ENCODE assay signal across 11 cellular contexts in the genomic region with DNA sequence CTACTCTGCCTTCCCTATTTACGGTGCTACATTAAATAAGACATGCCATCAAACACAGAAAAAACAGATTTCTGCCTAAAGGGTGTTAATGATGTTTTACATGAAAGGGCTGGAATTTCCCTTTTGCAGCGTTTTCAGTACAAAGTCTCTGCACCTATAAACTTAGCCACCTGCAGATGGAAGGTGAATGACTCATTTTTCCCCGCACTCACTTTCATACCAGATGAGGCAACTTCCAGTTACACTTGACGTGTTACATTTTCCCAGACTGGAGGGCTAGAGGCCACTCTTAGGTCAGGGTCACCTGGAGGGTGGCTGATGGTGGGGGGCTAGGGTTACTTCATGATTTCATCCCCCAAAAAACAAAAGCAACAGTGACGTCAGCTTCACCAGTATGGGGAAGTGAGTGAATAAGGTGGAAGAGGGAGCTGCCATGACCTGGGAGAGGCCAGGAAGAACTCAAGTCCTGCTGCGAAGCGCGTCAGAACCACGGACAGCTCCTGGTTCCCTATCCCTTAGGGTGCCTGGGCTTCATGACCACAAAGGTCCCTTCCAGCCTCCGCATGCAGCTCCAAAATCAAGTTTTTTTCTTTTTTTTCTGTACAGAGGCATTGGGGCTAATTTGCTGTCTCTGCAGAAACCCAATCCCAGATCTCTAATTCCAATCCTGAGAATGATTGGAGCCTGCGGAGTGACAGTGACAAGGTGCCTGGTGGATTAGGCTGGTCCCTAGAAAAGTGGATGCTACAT.
DNase-seq lines count a peak whose midpoint lies in the region; ATAC-seq, FAIRE-seq and TF ChIP-seq lines count a peak whose summit lies in the region.
"Had no signal": no experiment of that assay in that cellular context is flagged by ENCODE, and none has a peak within 500 bp of the region (broad histone marks: within the 10 kb centered on the region; RNA-seq: fewer than 3 reads in every experiment).

No MANE protein-coding gene starts in this region.

- CTCF ChIA-PET in CD8-positive, alpha-beta T cell (lab: Charles Lee), result no interaction called here
- CTCF ChIA-PET in CD4-positive, alpha-beta T cell (lab: Charles Lee), result no interaction called here

- H3K27me3 ChIP-seq in CD8-positive, alpha-beta T cell (ENCODE audit: insufficient read depth, low read length), result no peaks in the 10 kb centered on the region
- no peaks in the 10 kb centered on the region for H3K27me3 ChIP-seq in KMS-11 (ENCODE audit: insufficient read depth, low read depth)
- no peaks in the 10 kb centered on the region for H3K27me3 ChIP-seq in CD4-positive, alpha-beta T cell (ENCODE audit: control insufficient read depth, insufficient read depth, low read length)
- H3K27me3 ChIP-seq: cardiac muscle cell had no signal

- intact Hi-C loops in CD8-positive, alpha-beta T cell (cut with DNase I, micrococcal nuclease), result no loop called here
- intact Hi-C loops in kidney (cut with DNase I), result no loop called here
- intact Hi-C loops in CD4-positive, alpha-beta T cell (cut with DNase I, micrococcal nuclease), result no loop called here

- no peaks in the 10 kb centered on the region for H3K9me3 ChIP-seq in CD8-positive, alpha-beta T cell (ENCODE audit: low read length)
- no peaks in the 10 kb centered on the region for H3K9me3 ChIP-seq in kidney (ENCODE audit: control insufficient read depth in 1 of 2, low read length in 2 of 2)
- no peaks in the 10 kb centered on the region for H3K9me3 ChIP-seq in CD4-positive, alpha-beta T cell (ENCODE audit: control insufficient read depth, low read length)

- no peaks in the 10 kb centered on the region for H3K9me3 Mint-ChIP-seq in CD8-positive, alpha-beta T cell
- no peaks in the 10 kb centered on the region for H3K9me3 Mint-ChIP-seq in CD4-positive, alpha-beta T cell

- peaks cover 5% of the 10 kb centered on the region for H3K27me3 Mint-ChIP-seq in CD8-positive, alpha-beta T cell (ENCODE audit: low read depth)
- H3K27me3 Mint-ChIP-seq in CD4-positive, alpha-beta T cell, result peaks cover 8% of the 10 kb centered on the region

- no peaks in the 10 kb centered on the region for H3K36me3 ChIP-seq in CD8-positive, alpha-beta T cell (ENCODE audit: insufficient read depth, low read length)
- H3K36me3 ChIP-seq in KMS-11 (ENCODE audit: insufficient read depth), result no peaks in the 10 kb centered on the region
- H3K36me3 ChIP-seq in kidney (ENCODE audit: control insufficient read depth in 1 of 2, insufficient read depth in 2 of 2, low read length in 2 of 2), result no peaks in the 10 kb centered on the region
- H3K36me3 ChIP-seq: cardiac muscle cell had no signal

- H3K4me3 Mint-ChIP-seq in CD8-positive, alpha-beta T cell, result no peak overlapping the region
- H3K4me3 Mint-ChIP-seq in CD4-positive, alpha-beta T cell, result no peak overlapping the region

- no peaks in the 10 kb centered on the region for H3K4me1 ChIP-seq in CD8-positive, alpha-beta T cell (ENCODE audit: insufficient read depth, low read length)
- H3K4me1 ChIP-seq in KMS-11 (ENCODE audit: low read depth, poor library complexity, severe bottlenecking) (peaks cover 37% of the 10 kb centered on the region), kidney (ENCODE audit: control insufficient read depth in 1 of 2, insufficient read depth in 1 of 2, low read depth in 1 of 2, low read length in 2 of 2) (no peaks in the 10 kb centered on the region)

- H3K79me2 ChIP-seq in KMS-11 (ENCODE audit: insufficient read depth, low read depth), result no peaks in the 10 kb centered on the region

- no peak overlapping the region for H2AFZ ChIP-seq in KMS-11 (ENCODE audit: low read depth)

- no peaks in the 10 kb centered on the region for H4K20me1 ChIP-seq in KMS-11 (ENCODE audit: insufficient read depth)

- no peak overlapping the region for H3K9ac ChIP-seq in KMS-11
- no peak overlapping the region for H3K9ac ChIP-seq in kidney (ENCODE audit: low read length in 2 of 2)

- FAIRE-seq in kidney (lab: Jason Lieb, UNC), result no peak

- peak; percentile 34 for ATAC-seq in CD8-positive, alpha-beta T cell
- peak; percentile 63 for ATAC-seq in GM19395 (IDR thresholded peaks at IDR 0.05; ENCODE audit: unreplicated experiment)
- ATAC-seq in CD4-positive, alpha-beta T cell (ENCODE audit: poor library complexity), result no peak

- POLR2A ChIA-PET in CD8-positive, alpha-beta T cell (lab: Charles Lee), result no interaction called here
- POLR2A ChIA-PET in CD4-positive, alpha-beta T cell (lab: Charles Lee), result no interaction called here

- no peak overlapping the region for H3K27ac ChIP-seq in CD8-positive, alpha-beta T cell (ENCODE audit: low read depth, low read length)
- H3K27ac ChIP-seq in KMS-11, result peak overlapping the region; percentile 2; the same call in 1 of the 2 replicates
- H3K27ac ChIP-seq in kidney (ENCODE audit: low read depth in 2 of 2, low read length in 2 of 2), result no peak overlapping the region
- no peak overlapping the region for H3K27ac ChIP-seq in CD4-positive, alpha-beta T cell (ENCODE audit: low read depth, low read length)
- H3K27ac ChIP-seq: cardiac muscle cell had no signal

- H3K36me3 Mint-ChIP-seq in CD8-positive, alpha-beta T cell, result no peaks in the 10 kb centered on the region
- H3K36me3 Mint-ChIP-seq in CD4-positive, alpha-beta T cell (ENCODE audit: low read depth), result no peaks in the 10 kb centered on the region

- no peak overlapping the region for H3K4me3 ChIP-seq in CD8-positive, alpha-beta T cell (ENCODE audit: low read depth, low read length)
- H3K4me3 ChIP-seq in KMS-11 (IDR thresholded peaks at IDR 0.05; ENCODE audit: insufficient read depth, low read depth, low read length) (no peak overlapping the region), kidney (ENCODE audit: low read length in 2 of 2) (no peak overlapping the region)
- H3K4me3 ChIP-seq: cardiac muscle cell had no signal

- H3K4me1 Mint-ChIP-seq in CD8-positive, alpha-beta T cell (ENCODE audit: low read depth), result no peaks in the 10 kb centered on the region
- no peaks in the 10 kb centered on the region for H3K4me1 Mint-ChIP-seq in CD4-positive, alpha-beta T cell (ENCODE audit: low read depth)

- no peak for DNase-seq in CD8-positive, alpha-beta T cell
- DNase-seq in dermis blood vessel endothelial cell (peak; percentile 1), kidney (no peak), mesenteric fat pad (ENCODE audit: low spot score) (no peak), AML-193 (lab: John Stamatoyannopoulos, UW) (no peak)
- DNase-seq in CD4-positive, alpha-beta T cell, result no peak
- DNase-seq: NCI-H446, substantia nigra had no signal

- TF ChIP-seq CTCF in CD8-positive, alpha-beta T cell (IDR thresholded peaks at IDR 0.05), result no peak
- TF ChIP-seq CTCF in KMS-11 (conservative IDR thresholded peaks at IDR 0.05; ENCODE audit: low read depth, low read length), result no peak
- no peak for TF ChIP-seq CTCF in kidney (IDR thresholded peaks at IDR 0.05; ENCODE audit: borderline replicate concordance, extremely low read depth, insufficient read depth)
- TF ChIP-seq CTCF in CD4-positive, alpha-beta T cell (IDR thresholded peaks at IDR 0.05), result no peak

- peak overlapping the region; percentile 46 for H3K4me2 ChIP-seq in KMS-11

- H3K27ac Mint-ChIP-seq in CD8-positive, alpha-beta T cell, result no peak overlapping the region
- H3K27ac Mint-ChIP-seq in CD4-positive, alpha-beta T cell, result no peak overlapping the region
